In the genomic region with DNA sequence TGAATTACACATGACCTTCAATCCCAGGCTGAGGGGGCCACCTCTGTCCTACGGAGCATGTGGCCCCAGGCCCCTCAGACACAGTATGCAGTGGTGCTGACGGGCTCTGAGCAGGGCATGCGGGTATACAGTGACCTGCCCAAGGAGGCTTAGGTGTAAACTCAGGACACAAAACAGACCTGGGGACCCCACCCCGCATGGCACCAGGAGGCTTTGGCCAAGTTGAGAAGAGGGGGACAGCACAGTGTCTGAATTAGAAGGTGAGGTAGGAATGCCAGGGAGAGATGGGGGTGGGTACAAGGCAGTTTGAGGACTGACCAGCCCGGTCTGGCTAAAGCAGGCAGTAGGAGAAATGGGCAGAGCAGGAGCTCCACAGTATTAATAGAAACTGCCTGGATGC, we compare ENCODE assay signal across 21 cellular contexts.
A peak's percentile ranks its signal among the peaks of the same experiment; 100 is the strongest.
DNase-seq lines count a peak whose midpoint lies in the region; ATAC-seq, FAIRE-seq and TF ChIP-seq lines count a peak whose summit lies in the region.
"Had no signal": no experiment of that assay in that cellular context is flagged by ENCODE, and none has a peak within 500 bp of the region (broad histone marks: within the 10 kb centered on the region; RNA-seq: fewer than 3 reads in every experiment).

No MANE protein-coding gene starts in this region.

- H4K91ac ChIP-seq in neuronal stem cell (ENCODE audit: low read depth, low read length, poor library complexity) = no peak overlapping the region

- peak overlapping the region; percentile 86 for H2AK5ac ChIP-seq in neuronal stem cell (ENCODE audit: low read depth, low read length)

- H3K27ac ChIP-seq in dorsolateral prefrontal cortex (peak overlapping the region in 53 of 59 donors; percentile 2 to 95 (median 64)), neuronal stem cell (replicated peaks; ENCODE audit: low read length) (no peak overlapping the region), body of pancreas (no peak overlapping the region), HepG2 (ENCODE audit: extremely low read length, insufficient read depth, low read length) (no peak overlapping the region)
- H3K27ac ChIP-seq: 22Rv1, A549, BLaER1, HL-60 had no signal

- no peak overlapping the region for H3K23ac ChIP-seq in neuronal stem cell (ENCODE audit: low read depth, low read length, poor library complexity)

- H3K27me3 Mint-ChIP-seq in activated naive CD8-positive, alpha-beta T cell treated with anti-CD3 and anti-CD28 coated beads, Interleukin-2, amount 50 U/mL, for 24 hours = peaks cover 3% of the 10 kb centered on the region
- no peaks in the 10 kb centered on the region for H3K27me3 Mint-ChIP-seq in activated naive CD8-positive, alpha-beta T cell treated with anti-CD3 and anti-CD28 coated beads for 36 hours
- no peaks in the 10 kb centered on the region for H3K27me3 Mint-ChIP-seq in activated CD4-positive, alpha-beta T cell treated with anti-CD3 and anti-CD28 coated beads for 36 hours

- H3K9me3 Mint-ChIP-seq in activated naive CD8-positive, alpha-beta T cell treated with anti-CD3 and anti-CD28 coated beads, Interleukin-2, amount 50 U/mL, for 24 hours = no peaks in the 10 kb centered on the region
- no peaks in the 10 kb centered on the region for H3K9me3 Mint-ChIP-seq in activated naive CD8-positive, alpha-beta T cell treated with anti-CD3 and anti-CD28 coated beads for 36 hours
- no peaks in the 10 kb centered on the region for H3K9me3 Mint-ChIP-seq in activated CD4-positive, alpha-beta T cell treated with anti-CD3 and anti-CD28 coated beads for 36 hours (ENCODE audit: low read depth)
- H3K9me3 Mint-ChIP-seq: CD14-positive monocyte; CD4-positive, alpha-beta memory T cell; IgD-negative memory B cell had no signal

- no peak for TF ChIP-seq RAD21 in HepG2 (CRISPR knock-in tag; IDR thresholded peaks at IDR 0.05)

- no peak for FAIRE-seq in HepG2 (lab: Jason Lieb, UNC)
- FAIRE-seq: A549, H54 had no signal

- no peak overlapping the region for H2AFZ ChIP-seq in neuronal stem cell (ENCODE audit: low read length)
- H2AFZ ChIP-seq in HepG2 (ENCODE audit: low read length) = no peak overlapping the region

- H3K4me1 ChIP-seq in neuronal stem cell (ENCODE audit: control insufficient read depth in 2 of 2, insufficient read depth in 1 of 2, low read depth in 1 of 2, low read length in 2 of 2) (peaks cover 0 to 9% of the 10 kb centered on the region in 2 donors), body of pancreas (no peaks in the 10 kb centered on the region), HepG2 (ENCODE audit: insufficient read depth, low read length) (peaks cover 6% of the 10 kb centered on the region; the same call in 1 of the 2 replicates)
- H3K4me1 ChIP-seq: A549, BLaER1 had no signal

- BruUV-seq in HepG2 (replicated peaks; lab: Mats Ljungman, UMichigan) = no TSS peak

- no peak overlapping the region for H2BK5ac ChIP-seq in neuronal stem cell (ENCODE audit: low read length)

- no peak overlapping the region for H2BK12ac ChIP-seq in neuronal stem cell (ENCODE audit: low read length)

- ATAC-seq in activated naive CD8-positive, alpha-beta T cell treated with anti-CD3 and anti-CD28 coated beads, Interleukin-2, amount 50 U/mL, for 24 hours = peak; percentile 46
- ATAC-seq in body of pancreas (no peak), HepG2 (no peak)
- ATAC-seq in activated CD4-positive, alpha-beta T cell treated with anti-CD3 and anti-CD28 coated beads for 36 hours = no peak
- ATAC-seq: A549 had no signal

- H3K79me2 ChIP-seq in HepG2 (ENCODE audit: insufficient read depth, low read length) = no peaks in the 10 kb centered on the region

- no peaks in the 10 kb centered on the region for H3K36me3 Mint-ChIP-seq in activated naive CD8-positive, alpha-beta T cell treated with anti-CD3 and anti-CD28 coated beads, Interleukin-2, amount 50 U/mL, for 24 hours (ENCODE audit: low read depth)
- H3K36me3 Mint-ChIP-seq in activated naive CD8-positive, alpha-beta T cell treated with anti-CD3 and anti-CD28 coated beads for 36 hours = no peaks in the 10 kb centered on the region
- H3K36me3 Mint-ChIP-seq in activated CD4-positive, alpha-beta T cell treated with anti-CD3 and anti-CD28 coated beads for 36 hours (ENCODE audit: low read depth) = no peaks in the 10 kb centered on the region
- H3K36me3 Mint-ChIP-seq: CD14-positive monocyte; CD4-positive, alpha-beta memory T cell; IgD-negative memory B cell had no signal

- H4K20me1 ChIP-seq in HepG2 (ENCODE audit: insufficient read depth, low read length) = no peaks in the 10 kb centered on the region
- H4K20me1 ChIP-seq: BLaER1 had no signal

- TF ChIP-seq EP300 in HepG2 (IDR thresholded peaks at IDR 0.05; ENCODE audit: low read depth in 2 of 2, low read length in 2 of 2) = no peak
- TF ChIP-seq EP300 in HepG2 (CRISPR knock-in tag; IDR thresholded peaks at IDR 0.05; ENCODE audit: borderline replicate concordance) = no peak

- peak overlapping the region; percentile 11 for H3K4me2 ChIP-seq in neuronal stem cell (ENCODE audit: insufficient read depth, low read length, poor library complexity, severe bottlenecking)
- H3K4me2 ChIP-seq in HepG2 (ENCODE audit: low read depth, low read length) = no peak overlapping the region
- H3K4me2 ChIP-seq: A549, BLaER1 had no signal

- H3K4me3 Mint-ChIP-seq in activated naive CD8-positive, alpha-beta T cell treated with anti-CD3 and anti-CD28 coated beads, Interleukin-2, amount 50 U/mL, for 24 hours = no peak overlapping the region
- no peak overlapping the region for H3K4me3 Mint-ChIP-seq in activated naive CD8-positive, alpha-beta T cell treated with anti-CD3 and anti-CD28 coated beads for 36 hours
- H3K4me3 Mint-ChIP-seq in activated CD4-positive, alpha-beta T cell treated with anti-CD3 and anti-CD28 coated beads for 36 hours = no peak overlapping the region
- H3K4me3 Mint-ChIP-seq: CD14-positive monocyte, IgD-negative memory B cell had no signal

- no peaks in the 10 kb centered on the region for H3K4me1 Mint-ChIP-seq in activated naive CD8-positive, alpha-beta T cell treated with anti-CD3 and anti-CD28 coated beads, Interleukin-2, amount 50 U/mL, for 24 hours
- no peaks in the 10 kb centered on the region for H3K4me1 Mint-ChIP-seq in activated naive CD8-positive, alpha-beta T cell treated with anti-CD3 and anti-CD28 coated beads for 36 hours
- H3K4me1 Mint-ChIP-seq in activated CD4-positive, alpha-beta T cell treated with anti-CD3 and anti-CD28 coated beads for 36 hours = no peaks in the 10 kb centered on the region
- H3K4me1 Mint-ChIP-seq: CD14-positive monocyte; CD4-positive, alpha-beta memory T cell had no signal

- H3K36me3 ChIP-seq in neuronal stem cell (replicated peaks in 1 of 2; ENCODE audit: control insufficient read depth in 2 of 2, insufficient read depth in 2 of 2, low read length in 2 of 2) (no peaks in the 10 kb centered on the region), body of pancreas (replicated peaks in 1 of 2; ENCODE audit: insufficient read depth in 1 of 2, low read depth in 2 of 2) (no peaks in the 10 kb centered on the region), HepG2 (replicated peaks in 1 of 2; ENCODE audit: control insufficient read depth in 1 of 2, insufficient read depth in 2 of 2, low read length in 2 of 2) (no peaks in the 10 kb centered on the region)
- H3K36me3 ChIP-seq: BLaER1 had no signal

- no peaks in the 10 kb centered on the region for H3K27me3 ChIP-seq in dorsolateral prefrontal cortex
- no peaks in the 10 kb centered on the region for H3K27me3 ChIP-seq in neuronal stem cell (ENCODE audit: control insufficient read depth in 3 of 3, insufficient read depth in 3 of 3, low read depth in 1 of 3, low read length in 3 of 3)
- no peaks in the 10 kb centered on the region for H3K27me3 ChIP-seq in body of pancreas
- 0 out of 5 replicates have a peak, but pooled peaks cover 0 to 8% of the 10 kb centered on the region in 2 experiments for H3K27me3 ChIP-seq in HepG2 (ENCODE audit: control insufficient read depth in 1 of 2, insufficient read depth in 2 of 2, low read length in 2 of 2)
- H3K27me3 ChIP-seq: BLaER1 had no signal

- H3K9ac ChIP-seq in neuronal stem cell (ENCODE audit: low read depth, low read length, poor library complexity) = no peak overlapping the region
- no peak overlapping the region for H3K9ac ChIP-seq in HepG2 (ENCODE audit: insufficient read depth, low read depth, low read length)
- H3K9ac ChIP-seq: BLaER1 had no signal

- no peak overlapping the region for H2BK120ac ChIP-seq in neuronal stem cell (ENCODE audit: low read depth, low read length)

- no peak overlapping the region for H2BK15ac ChIP-seq in neuronal stem cell (ENCODE audit: low read length)

- POLR2A ChIA-PET in HepG2 (lab: Yijun Ruan, JAX) = no interaction called here
- POLR2A ChIA-PET in activated CD4-positive, alpha-beta T cell treated with anti-CD3 and anti-CD28 coated beads for 36 hours (lab: Charles Lee) = no interaction called here

- WGBS in neuronal stem cell (ENCODE audit: extremely low coverage in 2 of 2, insufficient read length in 2 of 2, insufficient replicate concordance in 1 of 2), 2 donors = no CpG with 5 or more reads among the region's 5 CpGs
- WGBS in body of pancreas, 2 donors = 83 to 88% methylated on average over 3 to 5 of the region's 5 CpGs
- WGBS in HepG2 (ENCODE audit: low lambda C conversion rate) = 21% methylated on average over 5 of the region's 5 CpGs

- no peak for DNase-seq in activated naive CD8-positive, alpha-beta T cell treated with anti-CD3 and anti-CD28 coated beads, Interleukin-2, amount 50 U/mL, for 24 hours
- no peak for DNase-seq in activated naive CD8-positive, alpha-beta T cell treated with anti-CD3 and anti-CD28 coated beads for 36 hours
- DNase-seq in dorsolateral prefrontal cortex = no peak
- DNase-seq in neuronal stem cell (ENCODE audit: low spot score) = no peak
- no peak for DNase-seq in body of pancreas
- DNase-seq in GDM1 (lab: John Stamatoyannopoulos, UW) = no peak
- no peak for DNase-seq in HepG2 (ENCODE audit: low spot score)
- DNase-seq in activated CD4-positive, alpha-beta T cell treated with anti-CD3 and anti-CD28 coated beads for 36 hours = no peak
- DNase-seq: AML-193; CD4-positive, alpha-beta memory T cell; DMS153; DMS79; GF-D8; HCEC 1CT had no signal

- H3K14ac ChIP-seq in neuronal stem cell (ENCODE audit: low read length) = no peak overlapping the region

- CTCF ChIA-PET in HepG2 (lab: Yijun Ruan, JAX; ENCODE audit: low intra/inter-chr PET ratio, low total read pairs) = no interaction called here
- CTCF ChIA-PET in activated CD4-positive, alpha-beta T cell treated with anti-CD3 and anti-CD28 coated beads for 36 hours (lab: Charles Lee) = interaction anchor here (0.7 kb wide), 1 partner anchor 28 kb away, joined by 3 read pairs; no protein-coding TSS in a partner anchor

- peak overlapping the region; percentile 90 for H3K18ac ChIP-seq in neuronal stem cell (ENCODE audit: low read length)

- no peak overlapping the region for H4K8ac ChIP-seq in neuronal stem cell (ENCODE audit: low read depth, low read length)

- H3K27ac Mint-ChIP-seq in activated naive CD8-positive, alpha-beta T cell treated with anti-CD3 and anti-CD28 coated beads, Interleukin-2, amount 50 U/mL, for 24 hours = no peak overlapping the region
- H3K27ac Mint-ChIP-seq in activated naive CD8-positive, alpha-beta T cell treated with anti-CD3 and anti-CD28 coated beads for 36 hours = no peak overlapping the region
- H3K27ac Mint-ChIP-seq in activated CD4-positive, alpha-beta T cell treated with anti-CD3 and anti-CD28 coated beads for 36 hours = no peak overlapping the region
- H3K27ac Mint-ChIP-seq: CD14-positive monocyte had no signal

- H3K4me3 ChIP-seq in dorsolateral prefrontal cortex (no peak overlapping the region), neuronal stem cell (ENCODE audit: low read length in 2 of 2) (no peak overlapping the region), body of pancreas (no peak overlapping the region), HepG2 (replicated peaks in 1 of 3; ENCODE audit: insufficient read depth in 1 of 3, low read depth in 2 of 3, low read length in 3 of 3) (no peak overlapping the region)
- H3K4me3 ChIP-seq: A549, BLaER1 had no signal

- in situ Hi-C loops in HepG2 (cut with HindIII; ENCODE audit: extremely low pct_ligation_motif_present, low pct_unique_long_range_greater_than_20kb) = no loop called here

- no peaks in the 10 kb centered on the region for H3K79me1 ChIP-seq in neuronal stem cell (ENCODE audit: low read depth, low read length)

- H3K9me3 ChIP-seq in neuronal stem cell (replicated peaks in 1 of 2; ENCODE audit: control insufficient read depth in 2 of 2, insufficient read depth in 1 of 2, low read depth in 1 of 2, low read length in 2 of 2) (no peaks in the 10 kb centered on the region), body of pancreas (no peaks in the 10 kb centered on the region), HepG2 (ENCODE audit: low read length) (no peaks in the 10 kb centered on the region)
- H3K9me3 ChIP-seq: A549, BLaER1 had no signal

- TF ChIP-seq CTCF in dorsolateral prefrontal cortex (IDR thresholded peaks at IDR 0.05 in 54 of 56, conservative IDR thresholded peaks at IDR 0.05 in 2 of 56; ENCODE audit: low read depth in 1 of 56, partially characterized antibody in 56 of 56) (no peak), body of pancreas (IDR thresholded peaks at IDR 0.05) (no peak), HepG2 (CRISPR knock-in tag; IDR thresholded peaks at IDR 0.05) (no peak)

- intact Hi-C loops in dorsolateral prefrontal cortex (cut with DNase I) (no loop called here), body of pancreas (cut with DNase I) (no loop called here), HepG2 (cut with micrococcal nuclease; ENCODE audit: unreplicated experiment) (no loop called here)
- intact Hi-C loops in activated CD4-positive, alpha-beta T cell treated with anti-CD3 and anti-CD28 coated beads for 36 hours (cut with DNase I, micrococcal nuclease) = no loop called here

- no peak for TF ChIP-seq POLR2A in body of pancreas (IDR thresholded peaks at IDR 0.05)
- TF ChIP-seq POLR2A in HepG2 (IDR thresholded peaks at IDR 0.05; ENCODE audit: insufficient read depth in 1 of 2, low read depth in 2 of 2, low read length in 2 of 2) = no peak

- no peak overlapping the region for H3K4ac ChIP-seq in neuronal stem cell (ENCODE audit: low read length)

Comparison
In these comparisons a context has a peak if more than half of its experiments do, and no peak if none do; other contexts are left out.
1. H3K27ac ChIP-seq: peak in dorsolateral prefrontal cortex (53 of 59); none in neuronal stem cell (single experiment), body of pancreas (0 of 4) and HepG2 (single experiment).